Comparison of ENCODE assay signal across 1 cellular context in the genomic region with DNA sequence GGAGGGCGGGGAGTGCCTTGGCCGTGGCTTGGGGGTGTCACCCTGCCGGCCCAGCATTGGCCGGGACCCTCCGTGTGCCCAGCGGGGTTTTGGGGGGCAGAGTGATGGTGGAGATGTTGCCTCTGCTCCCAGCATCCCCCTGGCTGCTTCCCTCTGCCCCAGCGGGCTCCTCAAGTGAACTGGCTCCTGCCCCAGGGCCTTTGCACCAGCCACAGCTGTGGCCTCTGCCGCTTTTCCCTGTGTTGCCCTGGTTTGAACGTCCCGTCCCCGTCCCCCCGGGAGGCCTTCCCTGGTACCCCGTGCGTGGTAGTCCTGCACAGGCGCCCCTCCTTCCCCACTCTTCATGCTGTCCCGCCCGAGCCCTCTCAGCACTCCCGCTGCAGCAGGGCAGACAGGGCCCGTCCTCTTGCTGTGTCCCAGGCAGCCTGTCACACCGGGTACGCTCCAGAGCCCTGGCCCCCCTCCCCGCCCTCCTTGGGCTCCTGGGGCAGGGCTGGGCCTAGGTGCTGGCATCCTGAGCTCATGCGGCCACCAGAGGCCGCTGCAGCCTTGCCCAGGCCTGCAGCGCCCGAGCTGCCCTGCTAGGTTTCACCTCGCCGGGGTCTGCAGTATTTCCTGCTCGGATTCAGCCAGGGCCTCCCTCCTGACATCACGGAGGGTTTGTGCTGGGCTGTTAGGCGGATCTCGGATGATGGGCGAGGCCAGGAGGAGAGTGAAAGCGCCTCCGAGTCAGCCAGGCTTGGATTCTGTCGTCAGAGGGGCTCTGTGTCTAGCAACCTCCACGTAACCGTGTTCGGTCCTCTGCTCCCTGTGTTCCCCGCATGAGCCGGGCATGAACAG.
TF ChIP-seq lines count a peak whose summit lies in the region.

No MANE protein-coding gene starts in this region.

TF ChIP-seq in HepG2, 621 proteins besides CTCF, POLR2A, EP300 and RAD21 (continued from another document and continues in another):
- TF ChIP-seq, protein P1, sequence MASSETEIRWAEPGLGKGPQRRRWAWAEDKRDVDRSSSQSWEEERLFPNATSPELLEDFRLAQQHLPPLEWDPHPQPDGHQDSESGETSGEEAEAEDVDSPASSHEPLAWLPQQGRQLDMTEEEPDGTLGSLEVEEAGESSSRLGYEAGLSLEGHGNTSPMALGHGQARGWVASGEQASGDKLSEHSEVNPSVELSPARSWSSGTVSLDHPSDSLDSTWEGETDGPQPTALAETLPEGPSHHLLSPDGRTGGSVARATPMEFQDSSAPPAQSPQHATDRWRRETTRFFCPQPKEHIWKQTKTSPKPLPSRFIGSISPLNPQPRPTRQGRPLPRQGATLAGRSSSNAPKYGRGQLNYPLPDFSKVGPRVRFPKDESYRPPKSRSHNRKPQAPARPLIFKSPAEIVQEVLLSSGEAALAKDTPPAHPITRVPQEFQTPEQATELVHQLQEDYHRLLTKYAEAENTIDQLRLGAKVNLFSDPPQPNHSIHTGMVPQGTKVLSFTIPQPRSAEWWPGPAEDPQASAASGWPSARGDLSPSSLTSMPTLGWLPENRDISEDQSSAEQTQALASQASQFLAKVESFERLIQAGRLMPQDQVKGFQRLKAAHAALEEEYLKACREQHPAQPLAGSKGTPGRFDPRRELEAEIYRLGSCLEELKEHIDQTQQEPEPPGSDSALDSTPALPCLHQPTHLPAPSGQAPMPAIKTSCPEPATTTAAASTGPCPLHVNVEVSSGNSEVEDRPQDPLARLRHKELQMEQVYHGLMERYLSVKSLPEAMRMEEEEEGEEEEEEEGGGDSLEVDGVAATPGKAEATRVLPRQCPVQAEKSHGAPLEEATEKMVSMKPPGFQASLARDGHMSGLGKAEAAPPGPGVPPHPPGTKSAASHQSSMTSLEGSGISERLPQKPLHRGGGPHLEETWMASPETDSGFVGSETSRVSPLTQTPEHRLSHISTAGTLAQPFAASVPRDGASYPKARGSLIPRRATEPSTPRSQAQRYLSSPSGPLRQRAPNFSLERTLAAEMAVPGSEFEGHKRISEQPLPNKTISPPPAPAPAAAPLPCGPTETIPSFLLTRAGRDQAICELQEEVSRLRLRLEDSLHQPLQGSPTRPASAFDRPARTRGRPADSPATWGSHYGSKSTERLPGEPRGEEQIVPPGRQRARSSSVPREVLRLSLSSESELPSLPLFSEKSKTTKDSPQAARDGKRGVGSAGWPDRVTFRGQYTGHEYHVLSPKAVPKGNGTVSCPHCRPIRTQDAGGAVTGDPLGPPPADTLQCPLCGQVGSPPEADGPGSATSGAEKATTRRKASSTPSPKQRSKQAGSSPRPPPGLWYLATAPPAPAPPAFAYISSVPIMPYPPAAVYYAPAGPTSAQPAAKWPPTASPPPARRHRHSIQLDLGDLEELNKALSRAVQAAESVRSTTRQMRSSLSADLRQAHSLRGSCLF (CRISPR knock-in tag; IDR thresholded peaks at IDR 0.05; ENCODE audit: borderline replicate concordance), result no peak
- TF ChIP-seq TRIM24 (CRISPR knock-in tag; IDR thresholded peaks at IDR 0.05) (no peak), MIER3 (CRISPR knock-in tag; IDR thresholded peaks at IDR 0.05; ENCODE audit: borderline replicate concordance) (0 out of 2 replicates have a peak, but pooled peaks have one; percentile 57), SP140L (CRISPR knock-in tag; IDR thresholded peaks at IDR 0.05; ENCODE audit: borderline replicate concordance) (no peak), NCOR1 (IDR thresholded peaks at IDR 0.05; ENCODE audit: borderline replicate concordance, low read length) (no peak), AKAP8 (CRISPR knock-in tag; IDR thresholded peaks at IDR 0.05) (no peak), KAT8 (CRISPR knock-in tag; IDR thresholded peaks at IDR 0.05) (no peak), ZNF343 (CRISPR knock-in tag; IDR thresholded peaks at IDR 0.05) (0 out of 2 replicates have a peak, but pooled peaks have one; percentile 12), ATF7-NPFF (CRISPR knock-in tag; IDR thresholded peaks at IDR 0.05; ENCODE audit: low read depth) (no peak), MXD4 (CRISPR knock-in tag; IDR thresholded peaks at IDR 0.05) (no peak), ZFP1 (CRISPR knock-in tag; IDR thresholded peaks at IDR 0.05) (no peak), AGO2 (optimal IDR thresholded peaks at IDR 0.05; ENCODE audit: low read depth, low read length) (peak; percentile 77), ZNF350 (CRISPR knock-in tag; IDR thresholded peaks at IDR 0.05; ENCODE audit: borderline replicate concordance, low read depth) (0 out of 2 replicates have a peak, but pooled peaks have one; percentile 38), HMG20A (CRISPR knock-in tag; IDR thresholded peaks at IDR 0.05; ENCODE audit: borderline replicate concordance) (no peak), KLF15 (CRISPR knock-in tag; IDR thresholded peaks at IDR 0.05; ENCODE audit: borderline replicate concordance) (no peak), NR2F1 (CRISPR knock-in tag; IDR thresholded peaks at IDR 0.05) (no peak), KLF13 (CRISPR knock-in tag; IDR thresholded peaks at IDR 0.05) (no peak), ZNF788 (CRISPR knock-in tag; IDR thresholded peaks at IDR 0.05; ENCODE audit: borderline replicate concordance) (no peak), ZSCAN9 (CRISPR knock-in tag; IDR thresholded peaks at IDR 0.05; ENCODE audit: borderline replicate concordance) (peak; percentile 30; the same call in 1 of the 2 replicates), ZNF20 (CRISPR knock-in tag; IDR thresholded peaks at IDR 0.05) (no peak), TAF1 (CRISPR knock-in tag; IDR thresholded peaks at IDR 0.05) (peak; percentile 27; the same call in 1 of the 2 replicates), MEIS2 (CRISPR knock-in tag; IDR thresholded peaks at IDR 0.05) (no peak), YEATS2 (CRISPR knock-in tag; IDR thresholded peaks at IDR 0.05; ENCODE audit: borderline replicate concordance) (peak; percentile 33; the same call in 1 of the 2 replicates), TCF12 (IDR thresholded peaks at IDR 0.05) (no peak), TCF12 (CRISPR knock-in tag; IDR thresholded peaks at IDR 0.05) (no peak), ZNF546 (CRISPR knock-in tag; conservative IDR thresholded peaks at IDR 0.05) (no peak), KDM3A (CRISPR knock-in tag; IDR thresholded peaks at IDR 0.05; ENCODE audit: low read depth) (0 out of 2 replicates have a peak, but pooled peaks have one; percentile 57), ZNF354B (CRISPR knock-in tag; IDR thresholded peaks at IDR 0.05) (no peak), PTBP1 (IDR thresholded peaks at IDR 0.05; ENCODE audit: low read depth, low read length, poor library complexity, severe bottlenecking) (no peak), TEAD3 (CRISPR knock-in tag; optimal IDR thresholded peaks at IDR 0.05; ENCODE audit: borderline replicate concordance) (peak; percentile 65), TBX2 (CRISPR knock-in tag; IDR thresholded peaks at IDR 0.05; ENCODE audit: borderline replicate concordance) (no peak)
- TF ChIP-seq, protein P2, sequence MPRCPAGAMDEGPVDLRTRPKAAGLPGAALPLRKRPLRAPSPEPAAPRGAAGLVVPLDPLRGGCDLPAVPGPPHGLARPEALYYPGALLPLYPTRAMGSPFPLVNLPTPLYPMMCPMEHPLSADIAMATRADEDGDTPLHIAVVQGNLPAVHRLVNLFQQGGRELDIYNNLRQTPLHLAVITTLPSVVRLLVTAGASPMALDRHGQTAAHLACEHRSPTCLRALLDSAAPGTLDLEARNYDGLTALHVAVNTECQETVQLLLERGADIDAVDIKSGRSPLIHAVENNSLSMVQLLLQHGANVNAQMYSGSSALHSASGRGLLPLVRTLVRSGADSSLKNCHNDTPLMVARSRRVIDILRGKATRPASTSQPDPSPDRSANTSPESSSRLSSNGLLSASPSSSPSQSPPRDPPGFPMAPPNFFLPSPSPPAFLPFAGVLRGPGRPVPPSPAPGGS (CRISPR knock-in tag; IDR thresholded peaks at IDR 0.05), result peak; percentile 67; the same call in 1 of the 2 replicates
- TF ChIP-seq, protein P3, sequence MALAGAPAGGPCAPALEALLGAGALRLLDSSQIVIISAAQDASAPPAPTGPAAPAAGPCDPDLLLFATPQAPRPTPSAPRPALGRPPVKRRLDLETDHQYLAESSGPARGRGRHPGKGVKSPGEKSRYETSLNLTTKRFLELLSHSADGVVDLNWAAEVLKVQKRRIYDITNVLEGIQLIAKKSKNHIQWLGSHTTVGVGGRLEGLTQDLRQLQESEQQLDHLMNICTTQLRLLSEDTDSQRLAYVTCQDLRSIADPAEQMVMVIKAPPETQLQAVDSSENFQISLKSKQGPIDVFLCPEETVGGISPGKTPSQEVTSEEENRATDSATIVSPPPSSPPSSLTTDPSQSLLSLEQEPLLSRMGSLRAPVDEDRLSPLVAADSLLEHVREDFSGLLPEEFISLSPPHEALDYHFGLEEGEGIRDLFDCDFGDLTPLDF (CRISPR knock-in tag; IDR thresholded peaks at IDR 0.05), result no peak
- TF ChIP-seq, protein P4, sequence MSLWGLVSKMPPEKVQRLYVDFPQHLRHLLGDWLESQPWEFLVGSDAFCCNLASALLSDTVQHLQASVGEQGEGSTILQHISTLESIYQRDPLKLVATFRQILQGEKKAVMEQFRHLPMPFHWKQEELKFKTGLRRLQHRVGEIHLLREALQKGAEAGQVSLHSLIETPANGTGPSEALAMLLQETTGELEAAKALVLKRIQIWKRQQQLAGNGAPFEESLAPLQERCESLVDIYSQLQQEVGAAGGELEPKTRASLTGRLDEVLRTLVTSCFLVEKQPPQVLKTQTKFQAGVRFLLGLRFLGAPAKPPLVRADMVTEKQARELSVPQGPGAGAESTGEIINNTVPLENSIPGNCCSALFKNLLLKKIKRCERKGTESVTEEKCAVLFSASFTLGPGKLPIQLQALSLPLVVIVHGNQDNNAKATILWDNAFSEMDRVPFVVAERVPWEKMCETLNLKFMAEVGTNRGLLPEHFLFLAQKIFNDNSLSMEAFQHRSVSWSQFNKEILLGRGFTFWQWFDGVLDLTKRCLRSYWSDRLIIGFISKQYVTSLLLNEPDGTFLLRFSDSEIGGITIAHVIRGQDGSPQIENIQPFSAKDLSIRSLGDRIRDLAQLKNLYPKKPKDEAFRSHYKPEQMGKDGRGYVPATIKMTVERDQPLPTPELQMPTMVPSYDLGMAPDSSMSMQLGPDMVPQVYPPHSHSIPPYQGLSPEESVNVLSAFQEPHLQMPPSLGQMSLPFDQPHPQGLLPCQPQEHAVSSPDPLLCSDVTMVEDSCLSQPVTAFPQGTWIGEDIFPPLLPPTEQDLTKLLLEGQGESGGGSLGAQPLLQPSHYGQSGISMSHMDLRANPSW (CRISPR knock-in tag; IDR thresholded peaks at IDR 0.05; ENCODE audit: borderline replicate concordance), result no peak
- TF ChIP-seq, protein P5, sequence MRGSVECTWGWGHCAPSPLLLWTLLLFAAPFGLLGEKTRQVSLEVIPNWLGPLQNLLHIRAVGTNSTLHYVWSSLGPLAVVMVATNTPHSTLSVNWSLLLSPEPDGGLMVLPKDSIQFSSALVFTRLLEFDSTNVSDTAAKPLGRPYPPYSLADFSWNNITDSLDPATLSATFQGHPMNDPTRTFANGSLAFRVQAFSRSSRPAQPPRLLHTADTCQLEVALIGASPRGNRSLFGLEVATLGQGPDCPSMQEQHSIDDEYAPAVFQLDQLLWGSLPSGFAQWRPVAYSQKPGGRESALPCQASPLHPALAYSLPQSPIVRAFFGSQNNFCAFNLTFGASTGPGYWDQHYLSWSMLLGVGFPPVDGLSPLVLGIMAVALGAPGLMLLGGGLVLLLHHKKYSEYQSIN (CRISPR knock-in tag; IDR thresholded peaks at IDR 0.05; ENCODE audit: borderline replicate concordance), result no peak
- TF ChIP-seq, protein P6, sequence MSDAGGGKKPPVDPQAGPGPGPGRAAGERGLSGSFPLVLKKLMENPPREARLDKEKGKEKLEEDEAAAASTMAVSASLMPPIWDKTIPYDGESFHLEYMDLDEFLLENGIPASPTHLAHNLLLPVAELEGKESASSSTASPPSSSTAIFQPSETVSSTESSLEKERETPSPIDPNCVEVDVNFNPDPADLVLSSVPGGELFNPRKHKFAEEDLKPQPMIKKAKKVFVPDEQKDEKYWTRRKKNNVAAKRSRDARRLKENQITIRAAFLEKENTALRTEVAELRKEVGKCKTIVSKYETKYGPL (CRISPR knock-in tag; IDR thresholded peaks at IDR 0.05), result no peak
- TF ChIP-seq, protein P7, sequence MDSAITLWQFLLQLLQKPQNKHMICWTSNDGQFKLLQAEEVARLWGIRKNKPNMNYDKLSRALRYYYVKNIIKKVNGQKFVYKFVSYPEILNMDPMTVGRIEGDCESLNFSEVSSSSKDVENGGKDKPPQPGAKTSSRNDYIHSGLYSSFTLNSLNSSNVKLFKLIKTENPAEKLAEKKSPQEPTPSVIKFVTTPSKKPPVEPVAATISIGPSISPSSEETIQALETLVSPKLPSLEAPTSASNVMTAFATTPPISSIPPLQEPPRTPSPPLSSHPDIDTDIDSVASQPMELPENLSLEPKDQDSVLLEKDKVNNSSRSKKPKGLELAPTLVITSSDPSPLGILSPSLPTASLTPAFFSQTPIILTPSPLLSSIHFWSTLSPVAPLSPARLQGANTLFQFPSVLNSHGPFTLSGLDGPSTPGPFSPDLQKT (CRISPR knock-in tag; IDR thresholded peaks at IDR 0.05; ENCODE audit: borderline replicate concordance), result no peak
- TF ChIP-seq, protein P8, sequence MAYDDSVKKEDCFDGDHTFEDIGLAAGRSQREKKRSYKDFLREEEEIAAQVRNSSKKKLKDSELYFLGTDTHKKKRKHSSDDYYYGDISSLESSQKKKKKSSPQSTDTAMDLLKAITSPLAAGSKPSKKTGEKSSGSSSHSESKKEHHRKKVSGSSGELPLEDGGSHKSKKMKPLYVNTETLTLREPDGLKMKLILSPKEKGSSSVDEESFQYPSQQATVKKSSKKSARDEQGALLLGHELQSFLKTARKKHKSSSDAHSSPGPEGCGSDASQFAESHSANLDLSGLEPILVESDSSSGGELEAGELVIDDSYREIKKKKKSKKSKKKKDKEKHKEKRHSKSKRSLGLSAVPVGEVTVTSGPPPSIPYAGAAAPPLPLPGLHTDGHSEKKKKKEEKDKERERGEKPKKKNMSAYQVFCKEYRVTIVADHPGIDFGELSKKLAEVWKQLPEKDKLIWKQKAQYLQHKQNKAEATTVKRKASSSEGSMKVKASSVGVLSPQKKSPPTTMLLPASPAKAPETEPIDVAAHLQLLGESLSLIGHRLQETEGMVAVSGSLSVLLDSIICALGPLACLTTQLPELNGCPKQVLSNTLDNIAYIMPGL (CRISPR knock-in tag; IDR thresholded peaks at IDR 0.05; ENCODE audit: borderline replicate concordance in 1 of 2, low read depth in 1 of 2), result peak; percentile 46 to 64; a peak in 2 of 4 replicates
- TF ChIP-seq, protein P9, sequence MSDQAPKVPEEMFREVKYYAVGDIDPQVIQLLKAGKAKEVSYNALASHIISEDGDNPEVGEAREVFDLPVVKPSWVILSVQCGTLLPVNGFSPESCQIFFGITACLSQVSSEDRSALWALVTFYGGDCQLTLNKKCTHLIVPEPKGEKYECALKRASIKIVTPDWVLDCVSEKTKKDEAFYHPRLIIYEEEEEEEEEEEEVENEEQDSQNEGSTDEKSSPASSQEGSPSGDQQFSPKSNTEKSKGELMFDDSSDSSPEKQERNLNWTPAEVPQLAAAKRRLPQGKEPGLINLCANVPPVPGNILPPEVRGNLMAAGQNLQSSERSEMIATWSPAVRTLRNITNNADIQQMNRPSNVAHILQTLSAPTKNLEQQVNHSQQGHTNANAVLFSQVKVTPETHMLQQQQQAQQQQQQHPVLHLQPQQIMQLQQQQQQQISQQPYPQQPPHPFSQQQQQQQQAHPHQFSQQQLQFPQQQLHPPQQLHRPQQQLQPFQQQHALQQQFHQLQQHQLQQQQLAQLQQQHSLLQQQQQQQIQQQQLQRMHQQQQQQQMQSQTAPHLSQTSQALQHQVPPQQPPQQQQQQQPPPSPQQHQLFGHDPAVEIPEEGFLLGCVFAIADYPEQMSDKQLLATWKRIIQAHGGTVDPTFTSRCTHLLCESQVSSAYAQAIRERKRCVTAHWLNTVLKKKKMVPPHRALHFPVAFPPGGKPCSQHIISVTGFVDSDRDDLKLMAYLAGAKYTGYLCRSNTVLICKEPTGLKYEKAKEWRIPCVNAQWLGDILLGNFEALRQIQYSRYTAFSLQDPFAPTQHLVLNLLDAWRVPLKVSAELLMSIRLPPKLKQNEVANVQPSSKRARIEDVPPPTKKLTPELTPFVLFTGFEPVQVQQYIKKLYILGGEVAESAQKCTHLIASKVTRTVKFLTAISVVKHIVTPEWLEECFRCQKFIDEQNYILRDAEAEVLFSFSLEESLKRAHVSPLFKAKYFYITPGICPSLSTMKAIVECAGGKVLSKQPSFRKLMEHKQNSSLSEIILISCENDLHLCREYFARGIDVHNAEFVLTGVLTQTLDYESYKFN (CRISPR knock-in tag; conservative IDR thresholded peaks at IDR 0.05), result no peak
